ENCODE assay signal across 18 cellular contexts in genomic region chr12:42673535-42673934, GRCh38.
"Had no signal": no experiment of that assay in that cellular context is flagged by ENCODE, and none has a peak within 500 bp of the region (broad histone marks: within the 10 kb centered on the region; RNA-seq: fewer than 3 reads in every experiment).

No MANE protein-coding gene starts in this region.

- H3K27me3 ChIP-seq: esophagus squamous epithelium, testis, upper lobe of left lung had no signal

- H3K4me3 Mint-ChIP-seq: natural killer cell treated with Interleukin-12 subunit alpha and Interleukin-12 subunit beta and Interleukin-15 and Interleukin-18, amount 100 ng/mL, for 72 hours; stimulated activated naive CD8-positive, alpha-beta T cell treated with anti-CD3 and anti-CD28 coated beads, Interleukin-15, Interleukin-2, amounts not matched to agents 100 ng/mL and 50 ng/mL, for 24 hours had no signal

- H3K36me3 Mint-ChIP-seq: natural killer cell treated with Interleukin-12 subunit alpha and Interleukin-12 subunit beta and Interleukin-15 and Interleukin-18, amount 100 ng/mL, for 72 hours had no signal

- DNase-seq: activated CD4-positive, alpha-beta T cell treated with anti-CD3 and anti-CD28 coated beads for 1 hour; activated CD4-positive, alpha-beta T cell treated with anti-CD3 and anti-CD28 coated beads, Interleukin-2, amount 50 U/mL, for 4 hours; activated naive CD4-positive, alpha-beta T cell treated with Interleukin-2 at 50 U/mL for 16 hours; activated T-cell treated with anti-CD3 and anti-CD28 coated beads for 4 hours; aorta; cortex of kidney; effector CD4-positive, alpha-beta T cell; esophagus squamous epithelium; hypothalamus; left ventricle myocardium inferior; posterior cingulate gyrus; right cardiac atrium; T-helper 9 cell; testis; upper lobe of left lung had no signal

- H3K27ac ChIP-seq: esophagus squamous epithelium, left ventricle myocardium inferior, testis, upper lobe of left lung, VCaP had no signal

- H3K27me3 Mint-ChIP-seq: natural killer cell treated with Interleukin-12 subunit alpha and Interleukin-12 subunit beta and Interleukin-15 and Interleukin-18, amount 100 ng/mL, for 72 hours; stimulated activated naive CD8-positive, alpha-beta T cell treated with anti-CD3 and anti-CD28 coated beads, Interleukin-15, Interleukin-2, amounts not matched to agents 100 ng/mL and 50 ng/mL, for 24 hours had no signal

- H3K27ac Mint-ChIP-seq: natural killer cell treated with Interleukin-12 subunit alpha and Interleukin-12 subunit beta and Interleukin-15 and Interleukin-18, amount 100 ng/mL, for 72 hours; stimulated activated naive CD8-positive, alpha-beta T cell treated with anti-CD3 and anti-CD28 coated beads, Interleukin-15, Interleukin-2, amounts not matched to agents 100 ng/mL and 50 ng/mL, for 24 hours had no signal

- H3K4me3 ChIP-seq: esophagus squamous epithelium, left ventricle myocardium inferior, testis, upper lobe of left lung had no signal
